ENCODE assay signal across 18 cellular contexts in genomic region chr4:159097785-159098184, GRCh38. TPM values are rescaled to one million over a fixed set of nuclear protein-coding genes. Genes with fewer than 3 reads are reported as not detected.
DNase-seq lines count a peak whose midpoint lies in the region; ATAC-seq, FAIRE-seq and TF ChIP-seq lines count a peak whose summit lies in the region.
"Had no signal": no experiment of that assay in that cellular context is flagged by ENCODE, and none has a peak within 500 bp of the region (broad histone marks: within the 10 kb centered on the region; RNA-seq: fewer than 3 reads in every experiment).

No MANE protein-coding gene starts in this region.

- no peak overlapping the region for H3K9ac ChIP-seq in K562 (ENCODE audit: insufficient read depth in 1 of 2, low read depth in 2 of 2, low read length in 2 of 2)
- H3K9ac ChIP-seq: BLaER1 had no signal

- no peaks in the 10 kb centered on the region for H4K20me1 ChIP-seq in K562 (replicated peaks; ENCODE audit: control insufficient read depth, insufficient read depth, low read length)
- H4K20me1 ChIP-seq: BLaER1 had no signal

- peak overlapping the region; percentile 37; the same call in 1 of the 2 replicates for H2AFZ ChIP-seq in K562 (ENCODE audit: low read depth, low read length)

- no peaks in the 10 kb centered on the region for H3K9me1 ChIP-seq in K562 (ENCODE audit: control insufficient read depth, insufficient read depth, low read length)

- POLR2A ChIA-PET in K562 (lab: Yijun Ruan, JAX), result interaction anchor here (0.6 kb wide), 1 partner anchor 110 kb away, joined by 3 read pairs; no protein-coding TSS in a partner anchor
- POLR2A ChIA-PET in CD8-positive, alpha-beta T cell (lab: Charles Lee), result interaction anchor here (1.5 kb wide), 1 partner anchor 13 kb away, joined by 3 read pairs; no protein-coding TSS in a partner anchor

- H3K4me3 ChIP-seq in left ventricle myocardium inferior (no peak overlapping the region), K562 (no peak overlapping the region)
- H3K4me3 ChIP-seq in CD8-positive, alpha-beta T cell (ENCODE audit: low read depth, low read length), result no peak overlapping the region
- H3K4me3 ChIP-seq: ascending aorta, BLaER1, ovary, testis had no signal

- CTCF ChIA-PET in K562 (lab: Yijun Ruan, JAX; ENCODE audit: low intra/inter-chr PET ratio), result no interaction called here
- CTCF ChIA-PET in CD8-positive, alpha-beta T cell (lab: Charles Lee), result no interaction called here

- WGBS in K562 (ENCODE audit: insufficient coverage, low coverage, missing lambda C conversion rate), result 6% methylated on average over 1 of the region's 1 CpG

- no peak for TF ChIP-seq POLR2A in K562 (conservative IDR thresholded peaks at IDR 0.05)

- ATAC-seq in left cardiac atrium (no peak), K562 (no peak), memory B cell (ENCODE audit: low read depth) (no peak)
- no peak for ATAC-seq in CD8-positive, alpha-beta T cell
- no peak for ATAC-seq in stimulated activated memory B cell treated with anti-CD40 and anti-IgM and Interleukin-4, amounts not matched to agents 10 μg/mL and 1 μg/mL and 100 μg/mL, for 72 hours
- ATAC-seq: activated naive CD4-positive, alpha-beta T cell treated with anti-CD3 and anti-CD28 coated beads, Interleukin-2, amount 50 U/mL, for 72 hours; effector memory CD8-positive, alpha-beta T cell had no signal

- H3K27ac ChIP-seq in left ventricle myocardium inferior (replicated peaks) (peak overlapping the region; percentile 58), K562 (ENCODE audit: extremely low read depth, low read depth, low read length) (no peak overlapping the region)
- no peak overlapping the region for H3K27ac ChIP-seq in CD8-positive, alpha-beta T cell (ENCODE audit: low read depth, low read length)
- H3K27ac ChIP-seq: ascending aorta, BLaER1, ovary, testis had no signal

- peaks cover 5% of the 10 kb centered on the region for H3K27me3 Mint-ChIP-seq in memory B cell
- H3K27me3 Mint-ChIP-seq in CD8-positive, alpha-beta T cell (ENCODE audit: low read depth), result peaks cover 21% of the 10 kb centered on the region
- H3K27me3 Mint-ChIP-seq in stimulated activated memory B cell treated with anti-CD40 and anti-IgM and Interleukin-4, amounts not matched to agents 10 μg/mL and 1 μg/mL and 100 μg/mL, for 72 hours, result peaks cover 12% of the 10 kb centered on the region

- H3K27me3 ChIP-seq in left ventricle myocardium inferior (ENCODE audit: low read depth) (no peaks in the 10 kb centered on the region), K562 (ENCODE audit: control insufficient read depth in 2 of 2, insufficient read depth in 2 of 2, low read length in 2 of 2) (no peaks in the 10 kb centered on the region)
- no peaks in the 10 kb centered on the region for H3K27me3 ChIP-seq in CD8-positive, alpha-beta T cell (ENCODE audit: insufficient read depth, low read length)
- H3K27me3 ChIP-seq: ascending aorta, BLaER1, ovary, testis had no signal

- no peaks in the 10 kb centered on the region for H3K36me3 Mint-ChIP-seq in memory B cell
- no peaks in the 10 kb centered on the region for H3K36me3 Mint-ChIP-seq in CD8-positive, alpha-beta T cell
- H3K36me3 Mint-ChIP-seq in stimulated activated memory B cell treated with anti-CD40 and anti-IgM and Interleukin-4, amounts not matched to agents 10 μg/mL and 1 μg/mL and 100 μg/mL, for 72 hours, result no peaks in the 10 kb centered on the region
- H3K36me3 Mint-ChIP-seq: activated naive CD4-positive, alpha-beta T cell treated with anti-CD3 and anti-CD28 coated beads, Interleukin-2, amount 50 U/mL, for 72 hours had no signal

- peak overlapping the region; percentile 68 for H3K27ac Mint-ChIP-seq in memory B cell
- H3K27ac Mint-ChIP-seq in CD8-positive, alpha-beta T cell, result no peak overlapping the region
- no peak overlapping the region for H3K27ac Mint-ChIP-seq in stimulated activated memory B cell treated with anti-CD40 and anti-IgM and Interleukin-4, amounts not matched to agents 10 μg/mL and 1 μg/mL and 100 μg/mL, for 72 hours
- H3K27ac Mint-ChIP-seq: activated naive CD4-positive, alpha-beta T cell treated with anti-CD3 and anti-CD28 coated beads, Interleukin-2, amount 50 U/mL, for 72 hours; effector memory CD8-positive, alpha-beta T cell had no signal

- FAIRE-seq in K562 (lab: Jason Lieb, UNC), result no peak

- intact Hi-C loops in left ventricle myocardium inferior (cut with micrococcal nuclease) (no loop called here), left cardiac atrium (cut with DNase I) (no loop called here), K562 (cut with micrococcal nuclease) (no loop called here)
- intact Hi-C loops in CD8-positive, alpha-beta T cell (cut with DNase I, micrococcal nuclease), result no loop called here

- no peaks in the 10 kb centered on the region for H3K36me3 ChIP-seq in left ventricle myocardium inferior
- H3K36me3 ChIP-seq in K562 (ENCODE audit: control insufficient read depth, insufficient read depth, low read length), result no peaks in the 10 kb centered on the region
- no peaks in the 10 kb centered on the region for H3K36me3 ChIP-seq in CD8-positive, alpha-beta T cell (ENCODE audit: insufficient read depth, low read length)
- H3K36me3 ChIP-seq: ascending aorta, BLaER1, ovary had no signal

- no peak for TF ChIP-seq EP300 in K562 (IDR thresholded peaks at IDR 0.05; ENCODE audit: low read length)

- in situ Hi-C loops in K562 (cut with MboI), result no loop called here

- H3K9me3 ChIP-seq in left ventricle myocardium inferior (replicated peaks), result no peaks in the 10 kb centered on the region
- H3K9me3 ChIP-seq in K562 (replicated peaks; ENCODE audit: control insufficient read depth, insufficient read depth, low read depth, low read length), result no peaks in the 10 kb centered on the region
- no peaks in the 10 kb centered on the region for H3K9me3 ChIP-seq in CD8-positive, alpha-beta T cell (ENCODE audit: low read length)
- H3K9me3 ChIP-seq: ascending aorta, BLaER1, ovary, testis had no signal

- TF ChIP-seq CTCF in left ventricle myocardium inferior (IDR thresholded peaks at IDR 0.05; ENCODE audit: borderline replicate concordance), result no peak
- TF ChIP-seq CTCF in K562 (IDR thresholded peaks at IDR 0.05 in 2 of 3, conservative IDR thresholded peaks at IDR 0.05 in 1 of 3; ENCODE audit: insufficient read depth in 2 of 3, low read depth in 1 of 3, low read length in 3 of 3), result no peak
- TF ChIP-seq CTCF in CD8-positive, alpha-beta T cell (IDR thresholded peaks at IDR 0.05), result no peak

- no peaks in the 10 kb centered on the region for H3K79me2 ChIP-seq in K562 (ENCODE audit: control insufficient read depth, insufficient read depth, low read length)

- no peak for TF ChIP-seq RAD21 in K562 (CRISPR knock-in tag; conservative IDR thresholded peaks at IDR 0.05 in 1 of 2, IDR thresholded peaks at IDR 0.05 in 1 of 2)

- DNase-seq in left ventricle myocardium inferior, result no peak
- DNase-seq in left cardiac atrium, result no peak
- no peak for DNase-seq in K562 (ENCODE audit: extremely low read depth in 1 of 4, low spot score in 3 of 4)
- DNase-seq in memory B cell (ENCODE audit: low spot score in 2 of 2), result no peak
- DNase-seq in GM19240 (ENCODE audit: insufficient read length, low spot score), result no peak
- DNase-seq in activated CD4-positive, alpha-beta T cell treated with anti-CD3 and anti-CD28 coated beads, Interleukin-2, amount 50 U/mL, for 48 hours, result no peak
- DNase-seq in CD8-positive, alpha-beta T cell, result no peak
- DNase-seq: activated CD4-positive, alpha-beta T cell treated with anti-CD3 and anti-CD28 coated beads for 1 hour; effector memory CD8-positive, alpha-beta T cell; IMR-90; MM.1S; NCI-H1694; ovary; testis had no signal

- H3K9me3 Mint-ChIP-seq in memory B cell, result no peaks in the 10 kb centered on the region
- no peaks in the 10 kb centered on the region for H3K9me3 Mint-ChIP-seq in CD8-positive, alpha-beta T cell
- no peaks in the 10 kb centered on the region for H3K9me3 Mint-ChIP-seq in stimulated activated memory B cell treated with anti-CD40 and anti-IgM and Interleukin-4, amounts not matched to agents 10 μg/mL and 1 μg/mL and 100 μg/mL, for 72 hours
- H3K9me3 Mint-ChIP-seq: activated naive CD4-positive, alpha-beta T cell treated with anti-CD3 and anti-CD28 coated beads, Interleukin-2, amount 50 U/mL, for 72 hours; effector memory CD8-positive, alpha-beta T cell had no signal

- H3K4me1 Mint-ChIP-seq in memory B cell, result peaks cover 10% of the 10 kb centered on the region
- peaks cover 10% of the 10 kb centered on the region for H3K4me1 Mint-ChIP-seq in CD8-positive, alpha-beta T cell (ENCODE audit: low read depth)
- peaks cover 9% of the 10 kb centered on the region for H3K4me1 Mint-ChIP-seq in stimulated activated memory B cell treated with anti-CD40 and anti-IgM and Interleukin-4, amounts not matched to agents 10 μg/mL and 1 μg/mL and 100 μg/mL, for 72 hours

- no peak overlapping the region for H3K4me3 Mint-ChIP-seq in memory B cell
- H3K4me3 Mint-ChIP-seq in CD8-positive, alpha-beta T cell, result no peak overlapping the region
- H3K4me3 Mint-ChIP-seq in stimulated activated memory B cell treated with anti-CD40 and anti-IgM and Interleukin-4, amounts not matched to agents 10 μg/mL and 1 μg/mL and 100 μg/mL, for 72 hours, result no peak overlapping the region
- H3K4me3 Mint-ChIP-seq: effector memory CD8-positive, alpha-beta T cell had no signal

- no peak overlapping the region for H3K4me2 ChIP-seq in K562 (ENCODE audit: insufficient read depth, low read length)
- H3K4me2 ChIP-seq: BLaER1 had no signal

- no TSS peak for BruUV-seq in K562 (replicated peaks; lab: Mats Ljungman, UMichigan)

- peaks cover 26% of the 10 kb centered on the region for H3K4me1 ChIP-seq in left ventricle myocardium inferior
- peaks cover 6 to 14% of the 10 kb centered on the region in 2 experiments; a peak in 4 of 5 replicates for H3K4me1 ChIP-seq in K562 (replicated peaks in 1 of 2; ENCODE audit: control insufficient read depth in 2 of 2, insufficient read depth in 2 of 2, low read length in 2 of 2)
- peaks cover 6% of the 10 kb centered on the region for H3K4me1 ChIP-seq in CD8-positive, alpha-beta T cell (ENCODE audit: insufficient read depth, low read length)
- H3K4me1 ChIP-seq: ascending aorta, testis had no signal

RNA-seq across cellular contexts. Expression of gene RAPGEF2, which starts 5.1 kb away (rescaled TPM):
- total RNA-seq in left ventricle myocardium inferior (51.5 TPM), left cardiac atrium (10 to 100 TPM; 28.0 to 38.0 TPM), K562 (2014; rRNA removed) (21.2 and 21.4 TPM in 2 replicates), K562 (2014; rRNA removed; fragmentation: Illumina TruSeq; extraction: Trizol) (24.1 and 27.3 TPM in 2 replicates), K562 (2015; rRNA removed; fragmentation: Illumina TruSeq; extraction: Trizol) (29.9 and 32.6 TPM in 2 replicates), K562 (2021) (17.1 and 23.1 TPM in 2 replicates)
- total RNA-seq in K562 (2011; cell fraction: chromatin; rRNA removed; ENCODE audit: low replicate concordance), result 50.9 and 149 TPM in 2 replicates
- 21.8 and 31.8 TPM in 2 replicates for total RNA-seq in K562 (2011; cell fraction: nucleolus; rRNA removed)
- 43.3 and 46.7 TPM in 2 replicates for total RNA-seq in K562 (2011; cell fraction: nucleoplasm; rRNA removed)
- polyA plus RNA-seq in K562 (2011; rRNA removed) (28.4 and 31.1 TPM in 2 replicates), K562 (2014; fragmentation: Illumina TruSeq; extraction: Trizol) (22.1 and 26.8 TPM in 2 replicates), K562 (2014; fragmentation: Nextera tagmentation; extraction: Ambion mirVana) (1 to 10 TPM; 3.1 to 3.4 TPM), K562 (2014; rRNA removed) (13.1 and 15.0 TPM in 2 replicates)
- 15.8 and 20.2 TPM in 2 replicates for polyA plus RNA-seq in K562 (2011; cell fraction: cytosol; rRNA removed)
- polyA plus RNA-seq in K562 (2011; cell fraction: nucleus; rRNA removed), result 45.9 and 58.3 TPM in 2 replicates
- polyA plus RNA-seq in K562 (2012), result 16.1 and 24.1 TPM in 2 replicates
- polyA minus RNA-seq in K562 (2011; rRNA and poly(A)+ RNA removed), result 127 and 148 TPM in 2 replicates
- 23.8 and 34.2 TPM in 2 replicates for polyA minus RNA-seq in K562 (2011; cell fraction: cytosol; rRNA and poly(A)+ RNA removed)
- polyA minus RNA-seq in K562 (2011; cell fraction: nucleus; rRNA and poly(A)+ RNA removed), result 42.3 and 86.1 TPM in 2 replicates
- 10 to 100 TPM; 24.1 to 25.8 TPM for total RNA-seq in CD8-positive, alpha-beta T cell
